1 cellular context compared by ENCODE assay signal in the genomic region with DNA sequence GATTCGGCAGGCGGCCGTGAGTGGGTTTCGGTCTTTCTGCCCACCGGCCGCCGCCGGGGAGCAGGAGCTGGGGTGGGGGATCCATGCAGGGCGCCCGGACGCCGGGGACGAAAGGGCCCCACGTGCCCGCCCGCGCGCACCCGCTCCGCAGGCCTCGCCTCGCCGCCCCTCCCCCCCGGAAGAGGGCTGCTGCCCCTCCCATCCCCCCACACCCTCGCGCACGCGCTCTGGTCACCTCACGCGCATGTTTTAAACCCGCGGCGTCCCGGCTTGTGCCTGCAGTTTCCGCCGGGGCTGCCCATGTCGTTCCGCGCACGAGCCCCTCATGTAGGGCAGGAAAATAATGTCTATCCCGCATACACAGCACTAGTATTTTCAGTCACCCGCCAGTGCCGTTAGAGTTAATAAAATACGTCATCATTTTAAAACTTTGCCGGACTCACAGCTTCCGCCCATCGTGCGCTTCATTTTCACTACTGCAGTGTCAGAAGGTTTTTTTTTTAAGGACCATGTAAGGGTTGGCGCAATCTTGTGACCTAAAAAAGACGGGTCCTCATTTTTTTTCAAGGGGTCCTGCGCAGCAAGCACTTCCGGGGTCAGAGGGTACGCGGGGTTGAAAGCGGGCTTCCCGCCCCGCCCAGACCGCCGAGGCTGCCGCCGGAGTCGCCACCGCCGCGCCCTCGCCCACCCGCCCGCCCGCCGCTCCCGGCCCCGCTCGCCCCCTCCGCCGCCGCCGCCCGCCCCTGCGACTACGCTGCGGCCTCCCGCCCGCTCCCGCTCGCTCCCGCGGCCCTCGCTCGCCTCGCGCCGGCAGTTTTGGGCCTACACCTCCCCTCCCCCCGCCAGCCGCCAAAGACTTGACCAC.
TF ChIP-seq lines count a peak whose summit lies in the region.

A gene (plus strand): TSS at position 640 of the 865 bp plus-strand sequence. CDS start 267 bp downstream, outside the sequence.

TF ChIP-seq in HepG2, 621 proteins besides CTCF, POLR2A, EP300 and RAD21 (continued from another document and continues in another):
- TF ChIP-seq, protein P1, sequence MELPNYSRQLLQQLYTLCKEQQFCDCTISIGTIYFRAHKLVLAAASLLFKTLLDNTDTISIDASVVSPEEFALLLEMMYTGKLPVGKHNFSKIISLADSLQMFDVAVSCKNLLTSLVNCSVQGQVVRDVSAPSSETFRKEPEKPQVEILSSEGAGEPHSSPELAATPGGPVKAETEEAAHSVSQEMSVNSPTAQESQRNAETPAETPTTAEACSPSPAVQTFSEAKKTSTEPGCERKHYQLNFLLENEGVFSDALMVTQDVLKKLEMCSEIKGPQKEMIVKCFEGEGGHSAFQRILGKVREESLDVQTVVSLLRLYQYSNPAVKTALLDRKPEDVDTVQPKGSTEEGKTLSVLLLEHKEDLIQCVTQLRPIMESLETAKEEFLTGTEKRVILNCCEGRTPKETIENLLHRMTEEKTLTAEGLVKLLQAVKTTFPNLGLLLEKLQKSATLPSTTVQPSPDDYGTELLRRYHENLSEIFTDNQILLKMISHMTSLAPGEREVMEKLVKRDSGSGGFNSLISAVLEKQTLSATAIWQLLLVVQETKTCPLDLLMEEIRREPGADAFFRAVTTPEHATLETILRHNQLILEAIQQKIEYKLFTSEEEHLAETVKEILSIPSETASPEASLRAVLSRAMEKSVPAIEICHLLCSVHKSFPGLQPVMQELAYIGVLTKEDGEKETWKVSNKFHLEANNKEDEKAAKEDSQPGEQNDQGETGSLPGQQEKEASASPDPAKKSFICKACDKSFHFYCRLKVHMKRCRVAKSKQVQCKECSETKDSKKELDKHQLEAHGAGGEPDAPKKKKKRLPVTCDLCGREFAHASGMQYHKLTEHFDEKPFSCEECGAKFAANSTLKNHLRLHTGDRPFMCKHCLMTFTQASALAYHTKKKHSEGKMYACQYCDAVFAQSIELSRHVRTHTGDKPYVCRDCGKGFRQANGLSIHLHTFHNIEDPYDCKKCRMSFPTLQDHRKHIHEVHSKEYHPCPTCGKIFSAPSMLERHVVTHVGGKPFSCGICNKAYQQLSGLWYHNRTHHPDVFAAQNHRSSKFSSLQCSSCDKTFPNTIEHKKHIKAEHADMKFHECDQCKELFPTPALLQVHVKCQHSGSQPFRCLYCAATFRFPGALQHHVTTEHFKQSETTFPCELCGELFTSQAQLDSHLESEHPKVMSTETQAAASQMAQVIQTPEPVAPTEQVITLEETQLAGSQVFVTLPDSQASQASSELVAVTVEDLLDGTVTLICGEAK (IDR thresholded peaks at IDR 0.05): peak; percentile 51
- TF ChIP-seq, protein P1 (CRISPR knock-in tag; IDR thresholded peaks at IDR 0.05): no peak; the same call in 1 of the 2 replicates
- TF ChIP-seq ARNTL (CRISPR knock-in tag; IDR thresholded peaks at IDR 0.05) (peak; percentile 15; the same call in 1 of the 2 replicates), PAX8 (CRISPR knock-in tag; IDR thresholded peaks at IDR 0.05; ENCODE audit: borderline replicate concordance) (0 out of 2 replicates have a peak, but pooled peaks have one; percentile 10), SP140L (CRISPR knock-in tag; IDR thresholded peaks at IDR 0.05; ENCODE audit: borderline replicate concordance) (no peak), ZNF160 (CRISPR knock-in tag; IDR thresholded peaks at IDR 0.05) (no peak), ZNF75D (CRISPR knock-in tag; IDR thresholded peaks at IDR 0.05; ENCODE audit: borderline replicate concordance) (0 out of 2 replicates have a peak, but pooled peaks have one; percentile 2), HCFC1 (IDR thresholded peaks at IDR 0.05; ENCODE audit: low read depth, low read length) (peak; percentile 56; the same call in 1 of the 2 replicates), TOPORS (CRISPR knock-in tag; IDR thresholded peaks at IDR 0.05) (peak; percentile 2; the same call in 1 of the 2 replicates)
- TF ChIP-seq, protein P2, sequence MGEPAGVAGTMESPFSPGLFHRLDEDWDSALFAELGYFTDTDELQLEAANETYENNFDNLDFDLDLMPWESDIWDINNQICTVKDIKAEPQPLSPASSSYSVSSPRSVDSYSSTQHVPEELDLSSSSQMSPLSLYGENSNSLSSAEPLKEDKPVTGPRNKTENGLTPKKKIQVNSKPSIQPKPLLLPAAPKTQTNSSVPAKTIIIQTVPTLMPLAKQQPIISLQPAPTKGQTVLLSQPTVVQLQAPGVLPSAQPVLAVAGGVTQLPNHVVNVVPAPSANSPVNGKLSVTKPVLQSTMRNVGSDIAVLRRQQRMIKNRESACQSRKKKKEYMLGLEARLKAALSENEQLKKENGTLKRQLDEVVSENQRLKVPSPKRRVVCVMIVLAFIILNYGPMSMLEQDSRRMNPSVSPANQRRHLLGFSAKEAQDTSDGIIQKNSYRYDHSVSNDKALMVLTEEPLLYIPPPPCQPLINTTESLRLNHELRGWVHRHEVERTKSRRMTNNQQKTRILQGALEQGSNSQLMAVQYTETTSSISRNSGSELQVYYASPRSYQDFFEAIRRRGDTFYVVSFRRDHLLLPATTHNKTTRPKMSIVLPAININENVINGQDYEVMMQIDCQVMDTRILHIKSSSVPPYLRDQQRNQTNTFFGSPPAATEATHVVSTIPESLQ (CRISPR knock-in tag; conservative IDR thresholded peaks at IDR 0.05): no peak; the same call in 1 of the 2 replicates
- TF ChIP-seq, protein P3, sequence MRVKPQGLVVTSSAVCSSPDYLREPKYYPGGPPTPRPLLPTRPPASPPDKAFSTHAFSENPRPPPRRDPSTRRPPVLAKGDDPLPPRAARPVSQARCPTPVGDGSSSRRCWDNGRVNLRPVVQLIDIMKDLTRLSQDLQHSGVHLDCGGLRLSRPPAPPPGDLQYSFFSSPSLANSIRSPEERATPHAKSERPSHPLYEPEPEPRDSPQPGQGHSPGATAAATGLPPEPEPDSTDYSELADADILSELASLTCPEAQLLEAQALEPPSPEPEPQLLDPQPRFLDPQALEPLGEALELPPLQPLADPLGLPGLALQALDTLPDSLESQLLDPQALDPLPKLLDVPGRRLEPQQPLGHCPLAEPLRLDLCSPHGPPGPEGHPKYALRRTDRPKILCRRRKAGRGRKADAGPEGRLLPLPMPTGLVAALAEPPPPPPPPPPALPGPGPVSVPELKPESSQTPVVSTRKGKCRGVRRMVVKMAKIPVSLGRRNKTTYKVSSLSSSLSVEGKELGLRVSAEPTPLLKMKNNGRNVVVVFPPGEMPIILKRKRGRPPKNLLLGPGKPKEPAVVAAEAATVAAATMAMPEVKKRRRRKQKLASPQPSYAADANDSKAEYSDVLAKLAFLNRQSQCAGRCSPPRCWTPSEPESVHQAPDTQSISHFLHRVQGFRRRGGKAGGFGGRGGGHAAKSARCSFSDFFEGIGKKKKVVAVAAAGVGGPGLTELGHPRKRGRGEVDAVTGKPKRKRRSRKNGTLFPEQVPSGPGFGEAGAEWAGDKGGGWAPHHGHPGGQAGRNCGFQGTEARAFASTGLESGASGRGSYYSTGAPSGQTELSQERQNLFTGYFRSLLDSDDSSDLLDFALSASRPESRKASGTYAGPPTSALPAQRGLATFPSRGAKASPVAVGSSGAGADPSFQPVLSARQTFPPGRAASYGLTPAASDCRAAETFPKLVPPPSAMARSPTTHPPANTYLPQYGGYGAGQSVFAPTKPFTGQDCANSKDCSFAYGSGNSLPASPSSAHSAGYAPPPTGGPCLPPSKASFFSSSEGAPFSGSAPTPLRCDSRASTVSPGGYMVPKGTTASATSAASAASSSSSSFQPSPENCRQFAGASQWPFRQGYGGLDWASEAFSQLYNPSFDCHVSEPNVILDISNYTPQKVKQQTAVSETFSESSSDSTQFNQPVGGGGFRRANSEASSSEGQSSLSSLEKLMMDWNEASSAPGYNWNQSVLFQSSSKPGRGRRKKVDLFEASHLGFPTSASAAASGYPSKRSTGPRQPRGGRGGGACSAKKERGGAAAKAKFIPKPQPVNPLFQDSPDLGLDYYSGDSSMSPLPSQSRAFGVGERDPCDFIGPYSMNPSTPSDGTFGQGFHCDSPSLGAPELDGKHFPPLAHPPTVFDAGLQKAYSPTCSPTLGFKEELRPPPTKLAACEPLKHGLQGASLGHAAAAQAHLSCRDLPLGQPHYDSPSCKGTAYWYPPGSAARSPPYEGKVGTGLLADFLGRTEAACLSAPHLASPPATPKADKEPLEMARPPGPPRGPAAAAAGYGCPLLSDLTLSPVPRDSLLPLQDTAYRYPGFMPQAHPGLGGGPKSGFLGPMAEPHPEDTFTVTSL (CRISPR knock-in tag; IDR thresholded peaks at IDR 0.05; ENCODE audit: borderline replicate concordance): peak; percentile 26; the same call in 1 of the 2 replicates
- TF ChIP-seq, protein P4, sequence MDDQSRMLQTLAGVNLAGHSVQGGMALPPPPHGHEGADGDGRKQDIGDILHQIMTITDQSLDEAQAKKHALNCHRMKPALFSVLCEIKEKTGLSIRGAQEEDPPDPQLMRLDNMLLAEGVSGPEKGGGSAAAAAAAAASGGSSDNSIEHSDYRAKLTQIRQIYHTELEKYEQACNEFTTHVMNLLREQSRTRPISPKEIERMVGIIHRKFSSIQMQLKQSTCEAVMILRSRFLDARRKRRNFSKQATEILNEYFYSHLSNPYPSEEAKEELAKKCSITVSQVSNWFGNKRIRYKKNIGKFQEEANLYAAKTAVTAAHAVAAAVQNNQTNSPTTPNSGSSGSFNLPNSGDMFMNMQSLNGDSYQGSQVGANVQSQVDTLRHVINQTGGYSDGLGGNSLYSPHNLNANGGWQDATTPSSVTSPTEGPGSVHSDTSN (CRISPR knock-in tag; IDR thresholded peaks at IDR 0.05; ENCODE audit: borderline replicate concordance): no peak
- TF ChIP-seq, protein P5, sequence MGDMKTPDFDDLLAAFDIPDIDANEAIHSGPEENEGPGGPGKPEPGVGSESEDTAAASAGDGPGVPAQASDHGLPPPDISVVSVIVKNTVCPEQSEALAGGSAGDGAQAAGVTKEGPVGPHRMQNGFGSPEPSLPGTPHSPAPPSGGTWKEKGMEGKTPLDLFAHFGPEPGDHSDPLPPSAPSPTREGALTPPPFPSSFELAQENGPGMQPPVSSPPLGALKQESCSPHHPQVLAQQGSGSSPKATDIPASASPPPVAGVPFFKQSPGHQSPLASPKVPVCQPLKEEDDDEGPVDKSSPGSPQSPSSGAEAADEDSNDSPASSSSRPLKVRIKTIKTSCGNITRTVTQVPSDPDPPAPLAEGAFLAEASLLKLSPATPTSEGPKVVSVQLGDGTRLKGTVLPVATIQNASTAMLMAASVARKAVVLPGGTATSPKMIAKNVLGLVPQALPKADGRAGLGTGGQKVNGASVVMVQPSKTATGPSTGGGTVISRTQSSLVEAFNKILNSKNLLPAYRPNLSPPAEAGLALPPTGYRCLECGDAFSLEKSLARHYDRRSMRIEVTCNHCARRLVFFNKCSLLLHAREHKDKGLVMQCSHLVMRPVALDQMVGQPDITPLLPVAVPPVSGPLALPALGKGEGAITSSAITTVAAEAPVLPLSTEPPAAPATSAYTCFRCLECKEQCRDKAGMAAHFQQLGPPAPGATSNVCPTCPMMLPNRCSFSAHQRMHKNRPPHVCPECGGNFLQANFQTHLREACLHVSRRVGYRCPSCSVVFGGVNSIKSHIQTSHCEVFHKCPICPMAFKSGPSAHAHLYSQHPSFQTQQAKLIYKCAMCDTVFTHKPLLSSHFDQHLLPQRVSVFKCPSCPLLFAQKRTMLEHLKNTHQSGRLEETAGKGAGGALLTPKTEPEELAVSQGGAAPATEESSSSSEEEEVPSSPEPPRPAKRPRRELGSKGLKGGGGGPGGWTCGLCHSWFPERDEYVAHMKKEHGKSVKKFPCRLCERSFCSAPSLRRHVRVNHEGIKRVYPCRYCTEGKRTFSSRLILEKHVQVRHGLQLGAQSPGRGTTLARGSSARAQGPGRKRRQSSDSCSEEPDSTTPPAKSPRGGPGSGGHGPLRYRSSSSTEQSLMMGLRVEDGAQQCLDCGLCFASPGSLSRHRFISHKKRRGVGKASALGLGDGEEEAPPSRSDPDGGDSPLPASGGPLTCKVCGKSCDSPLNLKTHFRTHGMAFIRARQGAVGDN (CRISPR knock-in tag; IDR thresholded peaks at IDR 0.05): peak; percentile 68; the same call in 1 of the 2 replicates
